9 cellular contexts compared by ENCODE assay signal in the genomic region with DNA sequence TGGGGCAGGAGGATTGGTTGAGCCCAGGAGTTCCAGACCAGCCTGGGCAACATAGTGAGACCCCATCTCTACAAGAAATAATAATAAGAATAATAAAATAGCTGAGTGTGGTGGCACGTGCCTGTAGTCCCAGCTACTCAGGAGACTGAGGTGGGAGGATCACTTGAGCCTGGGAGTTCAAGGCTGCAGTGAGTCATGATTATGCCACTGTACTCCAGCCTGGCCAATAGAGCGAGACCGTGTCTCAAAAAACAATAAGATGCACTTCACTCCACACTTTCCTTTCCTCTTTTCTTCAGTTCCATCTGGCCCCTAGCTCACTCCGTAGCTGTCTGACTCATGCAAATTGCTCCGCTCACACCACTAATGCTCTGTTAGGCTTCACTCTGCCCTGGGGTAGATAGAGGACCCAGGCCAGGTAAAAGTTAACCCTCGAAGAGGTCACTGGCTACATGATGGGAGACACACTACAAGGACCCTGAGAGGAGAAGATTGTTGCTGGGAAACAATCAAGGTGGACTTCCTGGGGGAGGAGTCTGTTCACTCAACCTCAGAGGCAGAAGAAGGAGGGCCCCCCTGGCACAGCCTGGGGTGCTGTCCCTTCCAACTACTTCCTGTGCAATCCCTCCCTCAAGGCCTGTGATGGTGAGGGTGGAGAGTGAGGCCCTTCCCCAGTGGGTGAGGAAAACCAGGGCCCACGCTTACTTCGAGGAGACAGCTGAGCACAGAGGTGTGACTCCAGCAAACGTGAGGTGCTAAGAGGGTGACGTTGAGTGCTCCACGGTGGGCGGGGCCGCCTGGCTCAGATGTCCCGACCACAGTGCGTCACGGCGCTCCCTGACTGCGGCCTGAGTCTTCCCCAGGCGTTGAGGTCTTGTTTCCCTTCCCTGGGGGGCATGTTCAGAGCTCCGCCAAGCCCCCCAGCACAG. TPM values are rescaled to one million over a fixed set of nuclear protein-coding genes. Genes with fewer than 3 reads are reported as not detected.
DNase-seq lines count a peak whose midpoint lies in the region; ATAC-seq and TF ChIP-seq lines count a peak whose summit lies in the region.
"Had no signal": no experiment of that assay in that cellular context is flagged by ENCODE, and none has a peak within 500 bp of the region (broad histone marks: within the 10 kb centered on the region; RNA-seq: fewer than 3 reads in every experiment).

No MANE protein-coding gene starts in this region.

- WGBS in spleen, 5 donors = 49 to 55% (median 52%) methylated on average over 10 to 20 of the region's 20 CpGs
- 60 to 68% methylated on average over 20 of the region's 20 CpGs for WGBS in lower leg skin, 2 donors

- DNase-seq in CD4-positive, CD25-positive, alpha-beta regulatory T cell = peak in 1 of 3 donors; percentile 37
- DNase-seq in activated T-cell treated with anti-CD3 and anti-CD28 coated beads, Interleukin-2, amount 50 U/mL, for 1 hour = peak; percentile 70
- DNase-seq in spleen (peak; percentile 92), lower leg skin (ENCODE audit: low spot score in 2 of 2) (no peak), DMS53 treated with DMSO at 0.1 percent for 48 hours (lab: John Stamatoyannopoulos, UW; ENCODE audit: unreplicated experiment) (no peak), WERI-Rb-1 (no peak)

- peaks cover 5 to 27% (median 17%) of the 10 kb centered on the region in 4 donors for H3K4me1 Mint-ChIP-seq in CD4-positive, CD25-positive, alpha-beta regulatory T cell

- no peaks in the 10 kb centered on the region for H3K36me3 ChIP-seq in CD4-positive, CD25-positive, alpha-beta regulatory T cell (ENCODE audit: control insufficient read depth, insufficient read depth, low read length)
- H3K36me3 ChIP-seq in spleen (no peaks in the 10 kb centered on the region), WERI-Rb-1 (no peaks in the 10 kb centered on the region)
- H3K36me3 ChIP-seq: cardiac muscle cell had no signal

- no peaks in the 10 kb centered on the region for H3K9me3 Mint-ChIP-seq in CD4-positive, CD25-positive, alpha-beta regulatory T cell

- TF ChIP-seq POLR2A in spleen (IDR thresholded peaks at IDR 0.05) = no peak
- TF ChIP-seq POLR2A in lower leg skin (IDR thresholded peaks at IDR 0.05) = no peak

- H3K4me3 ChIP-seq in CD4-positive, CD25-positive, alpha-beta regulatory T cell (ENCODE audit: low read depth, low read length) = no peak overlapping the region
- H3K4me3 ChIP-seq in spleen (peak overlapping the region in 1 of 8 donors; percentile 49), lower leg skin (ENCODE audit: low read depth, poor library complexity, severe bottlenecking) (no peak overlapping the region), WERI-Rb-1 (ENCODE audit: low read depth, low read length) (no peak overlapping the region)
- H3K4me3 ChIP-seq: cardiac muscle cell had no signal

- peak; percentile 43 to 48 for ATAC-seq in CD4-positive, CD25-positive, alpha-beta regulatory T cell (ENCODE audit: low read depth in 2 of 2)
- ATAC-seq in GM19395 (IDR thresholded peaks at IDR 0.05; ENCODE audit: unreplicated experiment) (peak; percentile 45), HG03521 (IDR thresholded peaks at IDR 0.05; ENCODE audit: unreplicated experiment) (peak; percentile 52)

- H3K36me3 Mint-ChIP-seq in CD4-positive, CD25-positive, alpha-beta regulatory T cell = no peaks in the 10 kb centered on the region

- no peaks in the 10 kb centered on the region for H3K27me3 ChIP-seq in CD4-positive, CD25-positive, alpha-beta regulatory T cell (ENCODE audit: control insufficient read depth, insufficient read depth, low read length)
- H3K27me3 ChIP-seq in spleen (replicated peaks in 1 of 7) (no peaks in the 10 kb centered on the region), WERI-Rb-1 (ENCODE audit: insufficient read depth, low read depth, severe bottlenecking) (no peaks in the 10 kb centered on the region)
- H3K27me3 ChIP-seq: cardiac muscle cell had no signal

- peak overlapping the region in 1 of 4 donors; percentile 58 for H3K4me3 Mint-ChIP-seq in CD4-positive, CD25-positive, alpha-beta regulatory T cell

- intact Hi-C loops in spleen (cut with DNase I; ENCODE audit: low total_unique reads) = no loop called here
- intact Hi-C loops in lower leg skin (cut with DNase I; ENCODE audit: low total_unique reads) = no loop called here

- H3K9me3 ChIP-seq in CD4-positive, CD25-positive, alpha-beta regulatory T cell (ENCODE audit: control insufficient read depth in 2 of 2, low read length in 2 of 2) = no peaks in the 10 kb centered on the region
- H3K9me3 ChIP-seq in spleen = no peaks in the 10 kb centered on the region
- H3K9me3 ChIP-seq in WERI-Rb-1 (ENCODE audit: severe bottlenecking) = no peaks in the 10 kb centered on the region

- no peak for TF ChIP-seq CTCF in spleen (IDR thresholded peaks at IDR 0.05 in 8 of 11, conservative IDR thresholded peaks at IDR 0.05 in 3 of 11)
- no peak for TF ChIP-seq CTCF in lower leg skin (IDR thresholded peaks at IDR 0.05)
- no peak for TF ChIP-seq CTCF in WERI-Rb-1 (IDR thresholded peaks at IDR 0.05; ENCODE audit: low read depth, low read length)

- H3K27me3 Mint-ChIP-seq in CD4-positive, CD25-positive, alpha-beta regulatory T cell = no peaks in the 10 kb centered on the region

- H3K4me1 ChIP-seq in CD4-positive, CD25-positive, alpha-beta regulatory T cell (ENCODE audit: control insufficient read depth, insufficient read depth, low read length, poor library complexity, severe bottlenecking) = peaks cover 21% of the 10 kb centered on the region
- H3K4me1 ChIP-seq in spleen = peaks cover 14 to 65% (median 43%) of the 10 kb centered on the region in 6 donors

- no peak overlapping the region for H3K27ac ChIP-seq in CD4-positive, CD25-positive, alpha-beta regulatory T cell (ENCODE audit: insufficient read depth, low read length, poor library complexity, severe bottlenecking)
- H3K27ac ChIP-seq in spleen (peak overlapping the region in 7 of 8 donors; percentile 64 to 87 (median 73)), WERI-Rb-1 (no peak overlapping the region)
- H3K27ac ChIP-seq: cardiac muscle cell had no signal

- H3K27ac Mint-ChIP-seq in CD4-positive, CD25-positive, alpha-beta regulatory T cell = peak overlapping the region in 1 of 3 donors; percentile 9

RNA-seq across cellular contexts. Expression of a gene that starts 8.8 kb away (rescaled TPM):
- total RNA-seq in CD4-positive, CD25-positive, alpha-beta regulatory T cell = 4.5 TPM
- 1 to 10 TPM in 1 of 4 donors, under 1 TPM in 3; 0.38 to 2.6 (median 0.50) TPM for polyA plus RNA-seq in CD4-positive, CD25-positive, alpha-beta regulatory T cell
- 1 to 10 TPM in 6 of 7 donors, under 1 TPM in 1; 0.72 to 4.1 (median 3.3) TPM for total RNA-seq in spleen
- polyA plus RNA-seq in spleen = 1 to 10 TPM; 1.5 to 3.1 (median 2.7) TPM
- total RNA-seq in lower leg skin = 1 to 10 TPM; 1.2 to 1.7 (median 1.5) TPM

RNA-seq across cellular contexts. Expression of a gene that starts 19.9 kb away (rescaled TPM):
- total RNA-seq in CD4-positive, CD25-positive, alpha-beta regulatory T cell = 1.3 TPM
- polyA plus RNA-seq in CD4-positive, CD25-positive, alpha-beta regulatory T cell = 1 to 10 TPM in 1 of 4 donors, under 1 TPM in 1, not detected in 2; 0.36 to 1.0 TPM
- total RNA-seq in spleen (10 to 100 TPM; 11.4 to 23.8 (median 20.7) TPM), lower leg skin (10 to 100 TPM in 1 of 4 donors, 1 to 10 TPM in 2, under 1 TPM in 1; 0.99 to 17.0 (median 4.8) TPM)
- 1 to 10 TPM; 1.7 to 7.2 (median 2.0) TPM for polyA plus RNA-seq in spleen

RNA-seq across cellular contexts. Expression of a gene that starts 40.4 kb away (rescaled TPM):
- 125 TPM for total RNA-seq in CD4-positive, CD25-positive, alpha-beta regulatory T cell
- polyA plus RNA-seq in CD4-positive, CD25-positive, alpha-beta regulatory T cell = 10 to 100 TPM; 36.9 to 42.4 (median 41.4) TPM
- 10 to 100 TPM; 39.3 to 70.9 (median 58.5) TPM for total RNA-seq in spleen
- 10 to 100 TPM; 36.8 to 67.1 (median 65.1) TPM for polyA plus RNA-seq in spleen
- total RNA-seq in lower leg skin = 1 to 10 TPM in 2 of 4 donors, under 1 TPM in 2; 0.61 to 1.9 (median 1.2) TPM

RNA-seq across cellular contexts. Expression of a gene that starts 57.9 kb away (rescaled TPM):
- 1.6 TPM for total RNA-seq in CD4-positive, CD25-positive, alpha-beta regulatory T cell
- polyA plus RNA-seq in CD4-positive, CD25-positive, alpha-beta regulatory T cell = 1 to 10 TPM; 2.6 to 5.8 (median 3.7) TPM
- total RNA-seq in spleen (1 to 10 TPM in 5 of 7 donors, not detected in 2; 1.1 to 2.0 (median 1.3) TPM), lower leg skin (100 to 1,000 TPM in 1 of 4 donors, 10 to 100 TPM in 3; 75.7 to 124 (median 88.7) TPM)
- polyA plus RNA-seq in spleen = 1 to 10 TPM; 1.0 to 1.5 (median 1.1) TPM

Comparison
In these comparisons a context has a peak if more than half of its experiments do, and no peak if none do; other contexts are left out.
1. DNase-seq: peak in activated T-cell treated with anti-CD3 and anti-CD28 coated beads, Interleukin-2, amount 50 U/mL, for 1 hour (single experiment) and spleen (single experiment); none in lower leg skin (0 of 2), DMS53 treated with DMSO at 0.1 percent for 48 hours (single experiment) and WERI-Rb-1 (single experiment).
2. H3K27ac ChIP-seq: peak in spleen (7 of 8); none in CD4-positive, CD25-positive, alpha-beta regulatory T cell (single experiment) and WERI-Rb-1 (single experiment).
3. RNA of a gene that starts 40.4 kb away (total RNA-seq): 125 TPM in CD4-positive, CD25-positive, alpha-beta regulatory T cell (single experiment) and 39.3 to 70.9 TPM in spleen; 0.61 to 1.9 TPM in lower leg skin; every median in the first group is over 10 times any median in the second.
4. Peak in every context shown above with its lines, with median percentiles within 50 percentile points of each other: ATAC-seq.